Comparison of ENCODE assay signal across 18 cellular contexts in genomic region chr9:134052491-134052890, GRCh38. TPM values are rescaled to one million over a fixed set of nuclear protein-coding genes. Genes with fewer than 3 reads are reported as not detected.
A peak's percentile ranks its signal among the peaks of the same experiment; 100 is the strongest.
DNase-seq lines count a peak whose midpoint lies in the region; ATAC-seq, FAIRE-seq and TF ChIP-seq lines count a peak whose summit lies in the region.
"Had no signal": no experiment of that assay in that cellular context is flagged by ENCODE, and none has a peak within 500 bp of the region (broad histone marks: within the 10 kb centered on the region; RNA-seq: fewer than 3 reads in every experiment).

No MANE protein-coding gene starts in this region.

- 89 to 100% (median 91%) methylated on average over 2 to 3 of the region's 3 CpGs for WGBS in spleen, 5 donors

- H3K4me3 Mint-ChIP-seq in activated CD4-positive, alpha-beta memory T cell treated with anti-CD3 and anti-CD28 coated beads for 36 hours = no peak overlapping the region
- H3K4me3 Mint-ChIP-seq: CD4-positive, alpha-beta memory T cell had no signal

- peak overlapping the region; percentile 5 for H3K4me3 ChIP-seq in GM12875 (ENCODE audit: low read depth, low read length)
- no peak overlapping the region for H3K4me3 ChIP-seq in kidney (ENCODE audit: low read length in 2 of 2)
- no peak overlapping the region for H3K4me3 ChIP-seq in spleen
- H3K4me3 ChIP-seq: HAP-1 had no signal

- TF ChIP-seq CTCF in GM12875 (IDR thresholded peaks at IDR 0.05; ENCODE audit: borderline replicate concordance, insufficient read depth, low read depth, low read length) (no peak), kidney (IDR thresholded peaks at IDR 0.05; ENCODE audit: borderline replicate concordance, extremely low read depth, insufficient read depth) (no peak), spleen (IDR thresholded peaks at IDR 0.05 in 8 of 11, conservative IDR thresholded peaks at IDR 0.05 in 3 of 11) (no peak)

- TF ChIP-seq POLR2A in spleen (IDR thresholded peaks at IDR 0.05) = no peak

- intact Hi-C loops in left cardiac atrium (cut with DNase I) (no loop called here), Right ventricle myocardium superior (cut with DNase I) (no loop called here), kidney (cut with DNase I) (no loop called here), spleen (cut with DNase I; ENCODE audit: low total_unique reads) (no loop called here)
- intact Hi-C loops in activated CD4-positive, alpha-beta memory T cell treated with anti-CD3 and anti-CD28 coated beads for 36 hours (cut with micrococcal nuclease) = no loop called here

- no peak overlapping the region for H3K27ac Mint-ChIP-seq in activated CD4-positive, alpha-beta memory T cell treated with anti-CD3 and anti-CD28 coated beads for 36 hours

- H3K36me3 Mint-ChIP-seq in activated CD4-positive, alpha-beta memory T cell treated with anti-CD3 and anti-CD28 coated beads for 36 hours = peaks cover 10% of the 10 kb centered on the region

- H3K27me3 ChIP-seq in spleen (replicated peaks in 1 of 7) = no peaks in the 10 kb centered on the region

- DNase-seq in left cardiac atrium = peak; percentile 3
- no peak for DNase-seq in Right ventricle myocardium superior
- DNase-seq in kidney = peak; percentile 53
- peak; percentile 32 for DNase-seq in spleen
- no peak for DNase-seq in activated CD4-positive, alpha-beta memory T cell treated with anti-CD3 and anti-CD28 coated beads for 36 hours
- DNase-seq in stimulated activated naive CD4-positive, alpha-beta T cell (lab: John Stamatoyannopoulos, UW) = no peak
- DNase-seq: 8988T; AML-193; CD4-positive, alpha-beta memory T cell; DMS79 treated with DMSO at 0.1 percent for 48 hours; EL had no signal

- POLR2A ChIA-PET in activated CD4-positive, alpha-beta memory T cell treated with anti-CD3 and anti-CD28 coated beads for 36 hours (lab: Charles Lee) = no interaction called here

- CTCF ChIA-PET in activated CD4-positive, alpha-beta memory T cell treated with anti-CD3 and anti-CD28 coated beads for 36 hours (lab: Charles Lee) = no interaction called here

- no peaks in the 10 kb centered on the region for H3K9me3 Mint-ChIP-seq in activated CD4-positive, alpha-beta memory T cell treated with anti-CD3 and anti-CD28 coated beads for 36 hours

- H3K36me3 ChIP-seq in kidney (ENCODE audit: control insufficient read depth in 1 of 2, insufficient read depth in 2 of 2, low read length in 2 of 2) = peaks cover 10 to 32% of the 10 kb centered on the region in 2 donors
- peaks cover 0 to 79% (median 55%) of the 10 kb centered on the region in 6 donors for H3K36me3 ChIP-seq in spleen

- no peaks in the 10 kb centered on the region for H3K9me3 ChIP-seq in kidney (ENCODE audit: control insufficient read depth in 1 of 2, low read length in 2 of 2)
- H3K9me3 ChIP-seq in spleen = no peaks in the 10 kb centered on the region
- H3K9me3 ChIP-seq: HAP-1 had no signal

- no peak for FAIRE-seq in kidney (lab: Jason Lieb, UNC)
- FAIRE-seq: G401.6, GM12892, H1 had no signal

- H3K4me1 ChIP-seq in kidney (ENCODE audit: control insufficient read depth in 1 of 2, insufficient read depth in 1 of 2, low read depth in 1 of 2, low read length in 2 of 2) (peaks cover 18 to 31% of the 10 kb centered on the region in 2 donors), spleen (peaks cover 22 to 57% (median 44%) of the 10 kb centered on the region in 6 donors)
- H3K4me1 ChIP-seq: HAP-1 had no signal

- H3K27me3 Mint-ChIP-seq in activated CD4-positive, alpha-beta memory T cell treated with anti-CD3 and anti-CD28 coated beads for 36 hours = no peaks in the 10 kb centered on the region
- H3K27me3 Mint-ChIP-seq: CD4-positive, alpha-beta memory T cell had no signal

- H3K4me1 Mint-ChIP-seq in activated CD4-positive, alpha-beta memory T cell treated with anti-CD3 and anti-CD28 coated beads for 36 hours (ENCODE audit: low read depth) = peaks cover 11% of the 10 kb centered on the region

- H3K27ac ChIP-seq in kidney (ENCODE audit: low read depth in 2 of 2, low read length in 2 of 2) (no peak overlapping the region), spleen (peak overlapping the region in 4 of 8 donors; percentile 35 to 56 (median 46))
- H3K27ac ChIP-seq: C4-2B had no signal

- H3K9ac ChIP-seq in kidney (ENCODE audit: low read length in 2 of 2) = no peak overlapping the region

- ATAC-seq in left cardiac atrium (no peak), Right ventricle myocardium superior (ENCODE audit: poor library complexity) (no peak), GM19351 (IDR thresholded peaks at IDR 0.05; ENCODE audit: unreplicated experiment) (no peak)

RNA-seq across cellular contexts. Expression of gene BRD3, which starts 15.3 kb away (rescaled TPM):
- total RNA-seq in left cardiac atrium (10 to 100 TPM; 25.5 to 28.0 TPM), Right ventricle myocardium superior (23.2 TPM), kidney (46.2 TPM), spleen (10 to 100 TPM; 21.3 to 54.0 (median 35.9) TPM)
- polyA plus RNA-seq in kidney (ENCODE audit: insufficient read depth, low read depth, low replicate concordance) (7.7 TPM), spleen (10 to 100 TPM in 1 of 3 donors, 1 to 10 TPM in 2; 5.9 to 12.6 (median 6.1) TPM)
- total RNA-seq in activated CD4-positive, alpha-beta memory T cell treated with anti-CD3 and anti-CD28 coated beads for 36 hours = 10 to 100 TPM; 29.2 to 30.0 TPM

RNA-seq across cellular contexts. Expression of gene BRD3OS, which starts 27.2 kb away (rescaled TPM):
- total RNA-seq in left cardiac atrium (1 to 10 TPM; 7.0 to 7.9 TPM), Right ventricle myocardium superior (4.9 TPM), kidney (24.4 TPM), spleen (10 to 100 TPM in 5 of 7 donors, 1 to 10 TPM in 2; 9.5 to 13.2 (median 11.3) TPM)
- polyA plus RNA-seq in kidney (ENCODE audit: insufficient read depth, low read depth, low replicate concordance) (16.5 TPM), spleen (10 to 100 TPM in 1 of 3 donors, 1 to 10 TPM in 2; 6.9 to 10.2 (median 9.8) TPM)
- total RNA-seq in activated CD4-positive, alpha-beta memory T cell treated with anti-CD3 and anti-CD28 coated beads for 36 hours = 10 to 100 TPM; 12.6 to 13.2 TPM

Comparison
In these comparisons a context has a peak if more than half of its experiments do, and no peak if none do; other contexts are left out.
1. DNase-seq: peak in left cardiac atrium (single experiment), kidney (single experiment) and spleen (single experiment); none in Right ventricle myocardium superior (single experiment), activated CD4-positive, alpha-beta memory T cell treated with anti-CD3 and anti-CD28 coated beads for 36 hours (single experiment) and stimulated activated naive CD4-positive, alpha-beta T cell (0 of 6).